8 cellular contexts compared by ENCODE assay signal in genomic region chr19:51366050-51366998, GRCh38. TPM values are rescaled to one million over a fixed set of nuclear protein-coding genes. Genes with fewer than 3 reads are reported as not detected.
DNase-seq lines count a peak whose midpoint lies in the region; ATAC-seq and TF ChIP-seq lines count a peak whose summit lies in the region.

TSS of gene ETFB (minus strand) at chr19:51366388. CDS start at chr19:51366326, 62 bp downstream.

- H3K9me3 ChIP-seq in body of pancreas: no peaks in the 10 kb centered on the region

- peaks cover 9% of the 10 kb centered on the region for H3K27me3 Mint-ChIP-seq in HFFc6 (ENCODE audit: insufficient read depth)

- H3K4me1 ChIP-seq in body of pancreas: peaks cover 44% of the 10 kb centered on the region

- ATAC-seq in body of pancreas: peak; percentile 87
- ATAC-seq in sciatic nerve: peak; percentile 91

- TF ChIP-seq POLR2A in body of pancreas (IDR thresholded peaks at IDR 0.05): peak; percentile 84 to 90 (median 88)

- H3K36me3 Mint-ChIP-seq in HFFc6 (ENCODE audit: low read depth): peaks cover 5% of the 10 kb centered on the region; the same call in 1 of the 2 replicates

- H3K27ac Mint-ChIP-seq in HFFc6: peak within 1 kb of the TSS; percentile 97

- H3K27ac ChIP-seq in body of pancreas: peak within 1 kb of the TSS; percentile 94 to 99 (median 98)

- TF ChIP-seq CTCF in HFFc6 (IDR thresholded peaks at IDR 0.05) (no peak), body of pancreas (IDR thresholded peaks at IDR 0.05) (peak in 1 of 7 experiments; percentile 3)

- WGBS in body of pancreas, 2 donors: 0 to 2% methylated on average over 41 to 64 of the region's 64 CpGs

- H3K9me3 Mint-ChIP-seq in HFFc6: no peaks in the 10 kb centered on the region

- intact Hi-C loops in body of pancreas (cut with DNase I) (no loop called here), sciatic nerve (cut with DNase I) (no loop called here)

- DNase-seq in GDM1 (lab: John Stamatoyannopoulos, UW): peak; percentile 97
- peak; percentile 98 for DNase-seq in HFFc6
- peak; percentile 74 for DNase-seq in NCI-H146 (lab: John Stamatoyannopoulos, UW)
- peak; percentile 95 for DNase-seq in UCSD-AML1 (lab: John Stamatoyannopoulos, UW; ENCODE audit: unreplicated experiment)
- DNase-seq in body of pancreas: peak; percentile 98 to 100 (median 99)
- DNase-seq in iPS DF 19.7 (ENCODE audit: low read depth, low spot score): peak; percentile 92
- peak; percentile 98 for DNase-seq in sciatic nerve (ENCODE audit: low spot score)
- DNase-seq in NCI-H345 (lab: John Stamatoyannopoulos, UW): no peak

- peak within 1 kb of the TSS; percentile 97 for H3K4me3 Mint-ChIP-seq in HFFc6

- peaks cover 44% of the 10 kb centered on the region for H3K4me1 Mint-ChIP-seq in HFFc6 (ENCODE audit: low read depth)

- no peaks in the 10 kb centered on the region for H3K36me3 ChIP-seq in body of pancreas (replicated peaks in 1 of 2; ENCODE audit: insufficient read depth in 1 of 2, low read depth in 2 of 2)

- H3K27me3 ChIP-seq in body of pancreas: no peaks in the 10 kb centered on the region

- peak within 1 kb of the TSS; percentile 54 to 61 for H3K4me3 ChIP-seq in body of pancreas

RNA-seq across cellular contexts. Expression of gene ETFB, which starts in this region (rescaled TPM):
- 100 to 1,000 TPM; 109 to 157 (median 132) TPM for total RNA-seq in HFFc6 (2021; fragmentation: NEBNext Ultra II Directional; extraction: Animal tissue kit (Norgen Biotek cat#: 25700))
- total RNA-seq in body of pancreas: 10 to 100 TPM; 58.7 to 61.5 TPM
- 65.0 TPM for total RNA-seq in sciatic nerve
